Comparison of ENCODE assay signal across 32 cellular contexts in genomic region chr9:37635808-37636207, GRCh38. TPM values are rescaled to one million over a fixed set of nuclear protein-coding genes. Genes with fewer than 3 reads are reported as not detected.
"Had no signal": no experiment of that assay in that cellular context is flagged by ENCODE, and none has a peak within 500 bp of the region (broad histone marks: within the 10 kb centered on the region; RNA-seq: fewer than 3 reads in every experiment).

No MANE protein-coding gene starts in this region.

- H3K36me3 ChIP-seq: brain microvascular endothelial cell, esophagus squamous epithelium, gastroesophageal sphincter had no signal

- H3K4me1 Mint-ChIP-seq: activated CD4-positive, alpha-beta T cell treated with anti-CD3 and anti-CD28 coated beads for 36 hours; activated CD4-positive, alpha-beta T cell treated with anti-CD3 and anti-CD28 coated beads, Interleukin-2, amount 10 ng/mL, durations not matched to agents 24 days and 14 days; activated CD8-positive, alpha-beta memory T cell treated with anti-CD3 and anti-CD28 coated beads, Interleukin-2, amount 10 ng/mL, durations not matched to agents 7 days and 5 days; activated naive CD4-positive, alpha-beta T cell treated with anti-CD3 and anti-CD28 coated beads, Interleukin-2, amount 10 ng/mL, durations not matched to agents 7 days and 5 days; activated naive CD8-positive, alpha-beta T cell treated with anti-CD3 and anti-CD28 coated beads, Interleukin-2, amount 10 ng/mL, durations not matched to agents 7 days and 5 days; central memory CD8-positive, alpha-beta T cell had no signal

- H3K4me1 ChIP-seq: esophagus squamous epithelium, gastroesophageal sphincter had no signal

- H3K4me3 Mint-ChIP-seq: activated CD4-positive, alpha-beta memory T cell treated with anti-CD3 and anti-CD28 coated beads for 36 hours; activated CD4-positive, alpha-beta T cell treated with anti-CD3 and anti-CD28 coated beads for 36 hours; activated CD4-positive, alpha-beta T cell treated with anti-CD3 and anti-CD28 coated beads, Interleukin-2, amount 10 ng/mL, durations not matched to agents 24 days and 14 days; activated CD8-positive, alpha-beta memory T cell treated with anti-CD3 and anti-CD28 coated beads, Interleukin-2, amount 10 ng/mL, durations not matched to agents 7 days and 5 days; activated CD8-positive, alpha-beta T cell treated with anti-CD3 and anti-CD28 coated beads, Interleukin-2, amount 10 ng/mL, durations not matched to agents 7 days and 5 days; activated naive CD4-positive, alpha-beta T cell treated with anti-CD3 and anti-CD28 coated beads, Interleukin-2, amount 10 ng/mL, durations not matched to agents 7 days and 5 days; activated naive CD8-positive, alpha-beta T cell treated with anti-CD3 and anti-CD28 coated beads, Interleukin-2, amount 10 ng/mL, durations not matched to agents 7 days and 5 days; activated T-cell treated with anti-CD3 and anti-CD28 coated beads, Interleukin-2, amount 50 U/mL, for 24 hours; activated T-cell treated with anti-CD3 and anti-CD28 coated beads, Interleukin-2, amount 50 U/mL, for 72 hours; central memory CD8-positive, alpha-beta T cell; dendritic cell treated with granulocyte-macrophage colony-stimulating factor and Interleukin-4, amounts not matched to agents 40 ng/mL and 50 ng/mL, for 4 days; effector memory CD8-positive, alpha-beta T cell had no signal

- H3K27me3 ChIP-seq: brain microvascular endothelial cell had no signal

- H3K4me3 ChIP-seq: coronary artery, esophagus squamous epithelium, gastroesophageal sphincter had no signal

- H3K9me3 ChIP-seq: esophagus squamous epithelium, gastroesophageal sphincter had no signal

- H3K27ac ChIP-seq: brain microvascular endothelial cell, coronary artery, esophagus squamous epithelium, gastroesophageal sphincter had no signal

- H3K9me3 Mint-ChIP-seq: activated CD4-positive, alpha-beta memory T cell treated with anti-CD3 and anti-CD28 coated beads for 36 hours; activated CD4-positive, alpha-beta T cell treated with anti-CD3 and anti-CD28 coated beads, Interleukin-2, amount 10 ng/mL, durations not matched to agents 24 days and 14 days; activated naive CD4-positive, alpha-beta T cell treated with anti-CD3 and anti-CD28 coated beads, Interleukin-2, amount 10 ng/mL, durations not matched to agents 7 days and 5 days; activated naive CD4-positive, alpha-beta T cell treated with anti-CD3 and anti-CD28 coated beads, Interleukin-2, amount 50 U/mL, for 72 hours; activated naive CD8-positive, alpha-beta T cell treated with anti-CD3 and anti-CD28 coated beads, Interleukin-2, amount 10 ng/mL, durations not matched to agents 7 days and 5 days; activated T-cell treated with anti-CD3 and anti-CD28 coated beads, Interleukin-2, amount 50 U/mL, for 24 hours; activated T-cell treated with anti-CD3 and anti-CD28 coated beads, Interleukin-2, amount 50 U/mL, for 72 hours; central memory CD8-positive, alpha-beta T cell; dendritic cell treated with granulocyte-macrophage colony-stimulating factor and Interleukin-4, amounts not matched to agents 40 ng/mL and 50 ng/mL, for 4 days; effector memory CD8-positive, alpha-beta T cell had no signal

- DNase-seq: activated CD4-positive, alpha-beta memory T cell treated with anti-CD3 and anti-CD28 coated beads for 36 hours; activated CD4-positive, alpha-beta T cell treated with anti-CD3 and anti-CD28 coated beads for 36 hours; activated CD4-positive, alpha-beta T cell treated with anti-CD3 and anti-CD28 coated beads, Interleukin-2, amount 10 ng/mL, durations not matched to agents 24 days and 14 days; activated CD4-positive, CD25-positive, alpha-beta regulatory T cell; activated CD4-positive, CD25-positive, alpha-beta regulatory T cell treated with anti-CD3 and anti-CD28 coated beads, Interleukin-2, amount 50 U/mL, for 72 hours; activated CD8-positive, alpha-beta memory T cell treated with anti-CD3 and anti-CD28 coated beads, Interleukin-2, amount 10 ng/mL, durations not matched to agents 7 days and 5 days; activated CD8-positive, alpha-beta memory T cell treated with anti-CD3 and anti-CD28 coated beads, Interleukin-2, amount 50 U/mL, for 4 hours; activated CD8-positive, alpha-beta T cell treated with anti-CD3 and anti-CD28 coated beads, Interleukin-2, amount 10 ng/mL, durations not matched to agents 7 days and 5 days; activated gamma-delta T cell; activated naive CD4-positive, alpha-beta T cell; activated naive CD4-positive, alpha-beta T cell treated with anti-CD3 and anti-CD28 coated beads, Interleukin-2, amount 10 ng/mL, durations not matched to agents 7 days and 5 days; activated naive CD8-positive, alpha-beta T cell treated with anti-CD3 and anti-CD28 coated beads, Interleukin-2, amount 10 ng/mL, durations not matched to agents 7 days and 5 days; activated T-cell treated with anti-CD3 and anti-CD28 coated beads, Interleukin-2, amount 50 U/mL, for 24 hours; activated T-cell treated with anti-CD3 and anti-CD28 coated beads, Interleukin-2, amount 50 U/mL, for 72 hours; brain microvascular endothelial cell; effector CD4-positive, alpha-beta T cell; effector memory CD8-positive, alpha-beta T cell; erythroblast; esophagus squamous epithelium; foreskin melanocyte; T-helper 2 cell had no signal

- H3K27ac Mint-ChIP-seq: activated CD4-positive, alpha-beta memory T cell treated with anti-CD3 and anti-CD28 coated beads for 36 hours; activated CD4-positive, alpha-beta T cell treated with anti-CD3 and anti-CD28 coated beads for 36 hours; activated CD4-positive, alpha-beta T cell treated with anti-CD3 and anti-CD28 coated beads, Interleukin-2, amount 10 ng/mL, durations not matched to agents 24 days and 14 days; activated CD8-positive, alpha-beta memory T cell treated with anti-CD3 and anti-CD28 coated beads, Interleukin-2, amount 10 ng/mL, durations not matched to agents 7 days and 5 days; activated CD8-positive, alpha-beta T cell treated with anti-CD3 and anti-CD28 coated beads, Interleukin-2, amount 10 ng/mL, durations not matched to agents 7 days and 5 days; activated naive CD4-positive, alpha-beta T cell treated with anti-CD3 and anti-CD28 coated beads, Interleukin-2, amount 10 ng/mL, durations not matched to agents 7 days and 5 days; activated naive CD4-positive, alpha-beta T cell treated with anti-CD3 and anti-CD28 coated beads, Interleukin-2, amount 50 U/mL, for 72 hours; activated naive CD8-positive, alpha-beta T cell treated with anti-CD3 and anti-CD28 coated beads, Interleukin-2, amount 10 ng/mL, durations not matched to agents 7 days and 5 days; activated T-cell treated with anti-CD3 and anti-CD28 coated beads, Interleukin-2, amount 50 U/mL, for 24 hours; activated T-cell treated with anti-CD3 and anti-CD28 coated beads, Interleukin-2, amount 50 U/mL, for 72 hours; dendritic cell treated with granulocyte-macrophage colony-stimulating factor and Interleukin-4, amounts not matched to agents 40 ng/mL and 50 ng/mL, for 4 days; effector memory CD8-positive, alpha-beta T cell had no signal

- H3K36me3 Mint-ChIP-seq: activated CD4-positive, alpha-beta memory T cell treated with anti-CD3 and anti-CD28 coated beads for 36 hours; activated CD8-positive, alpha-beta memory T cell treated with anti-CD3 and anti-CD28 coated beads, Interleukin-2, amount 10 ng/mL, durations not matched to agents 7 days and 5 days; activated naive CD4-positive, alpha-beta T cell treated with anti-CD3 and anti-CD28 coated beads, Interleukin-2, amount 10 ng/mL, durations not matched to agents 7 days and 5 days; activated naive CD4-positive, alpha-beta T cell treated with anti-CD3 and anti-CD28 coated beads, Interleukin-2, amount 50 U/mL, for 72 hours; activated naive CD8-positive, alpha-beta T cell treated with anti-CD3 and anti-CD28 coated beads, Interleukin-2, amount 10 ng/mL, durations not matched to agents 7 days and 5 days had no signal

- ATAC-seq: activated CD4-positive, alpha-beta T cell treated with anti-CD3 and anti-CD28 coated beads for 36 hours; activated CD8-positive, alpha-beta memory T cell treated with anti-CD3 and anti-CD28 coated beads, Interleukin-2, amount 10 ng/mL, durations not matched to agents 7 days and 5 days; activated CD8-positive, alpha-beta T cell treated with anti-CD3 and anti-CD28 coated beads, Interleukin-2, amount 10 ng/mL, durations not matched to agents 7 days and 5 days; activated naive CD4-positive, alpha-beta T cell treated with anti-CD3 and anti-CD28 coated beads, Interleukin-2, amount 50 U/mL, for 72 hours; activated T-cell treated with anti-CD3 and anti-CD28 coated beads, Interleukin-2, amount 50 U/mL, for 72 hours; effector memory CD8-positive, alpha-beta T cell; gastroesophageal sphincter had no signal

RNA-seq across cellular contexts. Expression of gene FRMPD1, which starts 14.9 kb away (rescaled TPM):
- total RNA-seq: activated CD4-positive, alpha-beta memory T cell treated with anti-CD3 and anti-CD28 coated beads for 36 hours; activated CD4-positive, alpha-beta T cell treated with anti-CD3 and anti-CD28 coated beads for 36 hours; activated CD4-positive, alpha-beta T cell treated with anti-CD3 and anti-CD28 coated beads, Interleukin-2, amount 10 ng/mL, durations not matched to agents 24 days and 14 days; activated CD8-positive, alpha-beta memory T cell treated with anti-CD3 and anti-CD28 coated beads for 36 hours; activated CD8-positive, alpha-beta memory T cell treated with anti-CD3 and anti-CD28 coated beads, Interleukin-2, amount 10 ng/mL, durations not matched to agents 7 days and 5 days; activated CD8-positive, alpha-beta T cell treated with anti-CD3 and anti-CD28 coated beads, Interleukin-2, amount 10 ng/mL, durations not matched to agents 7 days and 5 days; activated naive CD4-positive, alpha-beta T cell treated with anti-CD3 and anti-CD28 coated beads, Interleukin-2, amount 50 U/mL, for 72 hours; activated naive CD8-positive, alpha-beta T cell treated with anti-CD3 and anti-CD28 coated beads, Interleukin-2, amount 10 ng/mL, durations not matched to agents 7 days and 5 days; activated T-cell treated with anti-CD3 and anti-CD28 coated beads, Interleukin-2, amount 50 U/mL, for 72 hours; bronchial epithelial cell; fibroblast of lung; fibroblast of villous mesenchyme; glomerular endothelial cell; T-helper 1 cell treated with Interleukin-12 subunit alpha and Interleukin-12 subunit beta and Interleukin-4 antibody, amounts not matched to agents 30 ng/mL and 1 ng/mL, for 36 hours had no signal
- polyA plus RNA-seq: fibroblast of lung had no signal
